In the genomic region with DNA sequence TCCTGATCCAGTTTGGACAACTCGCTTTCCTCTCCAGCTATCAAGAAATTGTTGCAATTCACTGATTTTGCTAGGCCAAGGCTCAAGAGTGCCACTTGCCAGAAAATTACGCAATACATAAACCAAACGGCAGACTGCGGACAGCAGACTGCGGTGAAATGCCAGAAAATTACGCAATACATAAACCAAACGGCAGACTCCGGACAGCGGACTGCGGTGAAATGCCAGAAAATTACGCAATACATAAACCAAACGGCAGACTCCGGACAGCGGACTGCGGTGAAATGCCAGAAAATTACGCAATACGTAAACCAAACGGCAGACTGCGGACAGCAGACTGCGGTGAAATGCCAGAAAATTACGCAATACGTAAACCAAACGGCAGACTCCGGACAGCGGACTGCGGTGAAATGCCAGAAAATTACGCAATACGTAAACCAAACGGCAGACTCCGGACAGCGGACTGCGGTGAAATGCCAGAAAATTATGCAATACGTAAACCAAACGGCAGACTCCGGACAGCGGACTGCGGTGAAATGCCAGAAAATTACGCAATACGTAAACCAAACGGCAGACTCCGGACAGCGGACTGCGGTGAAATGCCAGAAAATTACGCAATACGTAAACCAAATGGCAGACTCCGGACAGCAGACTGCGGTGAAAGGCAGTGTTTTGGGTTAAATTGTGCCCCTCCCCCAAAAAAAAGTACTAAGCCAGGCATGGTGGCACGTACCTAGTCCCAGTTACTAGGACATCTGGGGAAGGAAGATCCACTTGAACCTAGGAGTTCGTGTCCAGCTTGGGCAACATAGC, we compare ENCODE assay signal across 9 cellular contexts. TPM values are rescaled to one million over a fixed set of nuclear protein-coding genes. Genes with fewer than 3 reads are reported as not detected.
"Had no signal": no experiment of that assay in that cellular context is flagged by ENCODE, and none has a peak within 500 bp of the region (broad histone marks: within the 10 kb centered on the region; RNA-seq: fewer than 3 reads in every experiment).

No MANE protein-coding gene starts in this region.

RNA-seq across cellular contexts. Expression of gene CFAP99, which starts 11.4 kb away (rescaled TPM):
- total RNA-seq: cardiac muscle cell; endodermal cell; lower leg skin; mesenteric fat pad; natural killer cell treated with Interleukin-12 subunit alpha and Interleukin-12 subunit beta and Interleukin-15 and Interleukin-18, amount 100 ng/mL, for 72 hours; right atrium auricular region; subcutaneous adipose tissue; tibial nerve; vagina had no signal
